10 cellular contexts compared by ENCODE assay signal in the genomic region with DNA sequence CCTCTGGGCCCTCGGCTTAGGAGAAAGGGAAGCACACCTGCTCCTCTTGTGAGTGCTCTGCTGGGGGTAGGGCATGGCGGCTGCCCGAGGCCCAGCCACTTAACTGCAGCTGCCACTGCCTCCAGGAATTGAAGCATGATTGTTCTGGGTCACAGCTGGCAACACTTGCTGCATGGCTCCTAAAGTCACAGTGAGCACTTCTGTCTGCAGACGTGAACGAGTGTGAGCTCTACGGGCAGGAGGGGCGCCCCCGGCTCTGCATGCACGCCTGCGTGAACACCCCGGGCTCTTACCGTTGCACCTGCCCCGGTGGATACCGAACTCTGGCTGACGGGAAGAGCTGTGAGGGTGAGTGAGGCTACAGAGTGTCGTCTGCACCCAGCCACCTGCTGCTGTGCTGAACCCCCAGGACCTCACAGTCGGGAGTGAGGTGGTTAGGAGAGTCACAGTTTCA. TPM values are rescaled to one million over a fixed set of nuclear protein-coding genes. Genes with fewer than 3 reads are reported as not detected.
DNase-seq lines count a peak whose midpoint lies in the region; ATAC-seq and TF ChIP-seq lines count a peak whose summit lies in the region.
"Had no signal": no experiment of that assay in that cellular context is flagged by ENCODE, and none has a peak within 500 bp of the region (broad histone marks: within the 10 kb centered on the region; RNA-seq: fewer than 3 reads in every experiment).

No MANE protein-coding gene starts in this region.

- H3K27me3 ChIP-seq in BLaER1 = peaks cover 24% of the 10 kb centered on the region

- H3K9me3 Mint-ChIP-seq in glutamatergic neuron (ENCODE audit: unreplicated experiment) = peaks cover 5% of the 10 kb centered on the region

- peak overlapping the region; percentile 76 for H3K4me2 ChIP-seq in BLaER1

- peak overlapping the region; percentile 60 for H3K27ac ChIP-seq in BLaER1

- peak overlapping the region; percentile 41; the same call in 1 of the 2 replicates for H3K9ac ChIP-seq in BLaER1

- no peak overlapping the region for H3K4me3 ChIP-seq in BLaER1

- H3K4me1 ChIP-seq in BLaER1 = peaks cover 62% of the 10 kb centered on the region

- no peaks in the 10 kb centered on the region for H4K20me1 ChIP-seq in BLaER1

- in situ Hi-C loops in ACHN (cut with HindIII; ENCODE audit: low pct_ligation_motif_present, low pct_unique_long_range_greater_than_20kb, low sequenced_read_pairs) = no loop called here

- H3K4me3 Mint-ChIP-seq in glutamatergic neuron (ENCODE audit: unreplicated experiment) = no peak overlapping the region

- TF ChIP-seq CTCF in glutamatergic neuron (IDR thresholded peaks at IDR 0.05; ENCODE audit: partially characterized antibody, unreplicated experiment) = no peak

- peaks cover 31% of the 10 kb centered on the region for H3K9me3 ChIP-seq in BLaER1

- peaks cover 10% of the 10 kb centered on the region for H3K36me3 Mint-ChIP-seq in glutamatergic neuron (ENCODE audit: unreplicated experiment)

- H3K27ac Mint-ChIP-seq in glutamatergic neuron (ENCODE audit: unreplicated experiment) = no peak overlapping the region
- H3K27ac Mint-ChIP-seq: nephron had no signal

- DNase-seq in NCI-H2081 (lab: John Stamatoyannopoulos, UW) (peak; percentile 71 to 87), glutamatergic neuron (peak; percentile 50), NCI-H1048 (lab: John Stamatoyannopoulos, UW) (no peak), ACHN (no peak)
- peak; percentile 68 for DNase-seq in activated CD4-positive, CD25-positive, alpha-beta regulatory T cell treated with anti-CD3 and anti-CD28 coated beads, Interleukin-2, amount 50 U/mL, for 72 hours

- ATAC-seq in GM19452 (IDR thresholded peaks at IDR 0.05; ENCODE audit: unreplicated experiment) = no peak
- ATAC-seq in GM21360 (IDR thresholded peaks at IDR 0.05; ENCODE audit: unreplicated experiment) = no peak

- peaks cover 7% of the 10 kb centered on the region for H3K4me1 Mint-ChIP-seq in glutamatergic neuron (ENCODE audit: low read depth, unreplicated experiment)

- H3K36me3 ChIP-seq in BLaER1 = no peaks in the 10 kb centered on the region

- H3K27me3 Mint-ChIP-seq in glutamatergic neuron (ENCODE audit: unreplicated experiment) = peaks cover 12% of the 10 kb centered on the region

RNA-seq across cellular contexts. Expression of gene FBLN7, which starts 44.4 kb away (rescaled TPM):
- total RNA-seq in glutamatergic neuron (ENCODE audit: unreplicated experiment) = 0.20 TPM
- total RNA-seq: astrocyte had no signal

Comparison
In these comparisons a context has a peak if more than half of its experiments do, and no peak if none do; other contexts are left out.
1. DNase-seq: peak in NCI-H2081 (2 of 2), activated CD4-positive, CD25-positive, alpha-beta regulatory T cell treated with anti-CD3 and anti-CD28 coated beads, Interleukin-2, amount 50 U/mL, for 72 hours (single experiment) and glutamatergic neuron (single experiment); none in NCI-H1048 (single experiment) and ACHN (single experiment).